Comparison of ENCODE assay signal across 10 cellular contexts in the genomic region with DNA sequence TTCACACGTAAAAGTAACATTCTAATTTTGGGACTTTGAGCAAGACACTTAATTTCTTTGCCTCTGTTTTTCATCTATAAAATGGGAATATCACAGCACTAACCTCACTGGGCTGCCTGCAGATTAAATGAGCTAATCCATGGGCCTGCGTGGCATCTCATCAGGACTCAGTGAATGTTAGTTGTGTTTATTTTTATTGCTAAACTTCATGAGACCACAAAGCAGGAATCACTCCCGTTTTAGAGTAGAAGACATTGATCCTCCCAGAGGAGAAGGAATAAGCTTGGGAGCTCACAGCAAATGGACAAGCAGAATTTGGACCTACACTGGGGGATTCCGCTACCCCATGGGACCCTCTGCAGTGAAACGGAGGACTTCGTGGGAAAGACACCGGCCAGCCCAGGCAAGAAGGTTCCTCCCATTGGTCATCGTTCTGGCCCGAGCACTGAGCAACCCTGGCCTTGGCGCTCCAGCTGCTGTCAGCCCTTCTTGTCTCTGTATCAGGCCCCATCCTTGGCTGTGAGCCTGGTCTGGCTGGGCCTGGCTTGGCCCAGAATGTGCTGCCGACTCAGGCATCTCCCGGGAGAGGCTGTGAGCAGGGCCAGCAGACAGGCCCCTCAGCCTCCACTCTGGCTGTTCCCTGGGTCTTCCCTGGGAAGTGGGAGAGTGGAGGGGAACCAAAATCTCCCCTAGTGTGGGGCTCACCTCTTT.
DNase-seq lines count a peak whose midpoint lies in the region; ATAC-seq and TF ChIP-seq lines count a peak whose summit lies in the region.
"Had no signal": no experiment of that assay in that cellular context is flagged by ENCODE, and none has a peak within 500 bp of the region (broad histone marks: within the 10 kb centered on the region; RNA-seq: fewer than 3 reads in every experiment).

No MANE protein-coding gene starts in this region.

- no peak for TF ChIP-seq POLR2A in uterus (IDR thresholded peaks at IDR 0.05)

- DNase-seq in activated CD8-positive, alpha-beta T cell treated with anti-CD3 and anti-CD28 coated beads, Interleukin-2, amount 10 ng/mL, durations not matched to agents 7 days and 5 days = no peak
- DNase-seq in activated CD8-positive, alpha-beta T cell treated with anti-CD3 and anti-CD28 coated beads for 36 hours = no peak
- DNase-seq in fibroblast of gingiva (ENCODE audit: low read depth) = peak; percentile 74
- DNase-seq in uterus = peak; percentile 73 to 82
- DNase-seq in COR-L47 (lab: John Stamatoyannopoulos, UW) = no peak
- no peak for DNase-seq in H7
- no peak for DNase-seq in T-cell
- DNase-seq: SHP77 treated with DMSO at 0.1 percent for 48 hours had no signal

- POLR2A ChIA-PET in activated CD8-positive, alpha-beta T cell treated with anti-CD3 and anti-CD28 coated beads, Interleukin-2, amount 10 ng/mL, durations not matched to agents 7 days and 5 days (lab: Charles Lee) = interaction anchor here (0.7 to 0.9 kb wide), 2 partner anchors 58 to 131 kb away, joined by 3 read pairs; no protein-coding TSS in a partner anchor
- POLR2A ChIA-PET in activated CD8-positive, alpha-beta T cell treated with anti-CD3 and anti-CD28 coated beads for 36 hours (lab: Charles Lee) = interaction anchor here (0.7 to 1.1 kb wide), 3 partner anchors 44 to 138 kb away, joined by 3 read pairs; no protein-coding TSS in a partner anchor
- POLR2A ChIA-PET in T-cell (lab: Charles Lee) = interaction anchor here in 1 of 2 donors (0.5 to 0.6 kb wide), 3 partner anchors 75 to 130 kb away, joined by 3 to 12 read pairs (median 3); no protein-coding TSS in a partner anchor

- no peaks in the 10 kb centered on the region for H3K27me3 Mint-ChIP-seq in activated CD8-positive, alpha-beta T cell treated with anti-CD3 and anti-CD28 coated beads, Interleukin-2, amount 10 ng/mL, durations not matched to agents 7 days and 5 days (ENCODE audit: low read depth)
- no peaks in the 10 kb centered on the region for H3K27me3 Mint-ChIP-seq in activated CD8-positive, alpha-beta T cell treated with anti-CD3 and anti-CD28 coated beads for 36 hours
- H3K27me3 Mint-ChIP-seq in T-cell = no peaks in the 10 kb centered on the region

- H3K9me3 ChIP-seq in muscle layer of colon (ENCODE audit: low read length) (no peaks in the 10 kb centered on the region), uterus (no peaks in the 10 kb centered on the region)
- H3K9me3 ChIP-seq: thoracic aorta had no signal

- peak overlapping the region; percentile 3 for H3K9ac ChIP-seq in muscle layer of colon (ENCODE audit: low read length)

- H3K27ac Mint-ChIP-seq in activated CD8-positive, alpha-beta T cell treated with anti-CD3 and anti-CD28 coated beads, Interleukin-2, amount 10 ng/mL, durations not matched to agents 7 days and 5 days = peak overlapping the region; percentile 55
- no peak overlapping the region for H3K27ac Mint-ChIP-seq in activated CD8-positive, alpha-beta T cell treated with anti-CD3 and anti-CD28 coated beads for 36 hours
- H3K27ac Mint-ChIP-seq in T-cell = no peak overlapping the region

- H3K27ac ChIP-seq in muscle layer of colon (ENCODE audit: low read depth, low read length) (peak overlapping the region; percentile 54), uterus (peak overlapping the region in 1 of 2 donors; percentile 48)
- H3K27ac ChIP-seq: thoracic aorta had no signal

- H3K4me1 Mint-ChIP-seq in activated CD8-positive, alpha-beta T cell treated with anti-CD3 and anti-CD28 coated beads, Interleukin-2, amount 10 ng/mL, durations not matched to agents 7 days and 5 days (ENCODE audit: low read depth) = peaks cover 20% of the 10 kb centered on the region
- H3K4me1 Mint-ChIP-seq in activated CD8-positive, alpha-beta T cell treated with anti-CD3 and anti-CD28 coated beads for 36 hours (ENCODE audit: low read depth) = peaks cover 21% of the 10 kb centered on the region
- H3K4me1 Mint-ChIP-seq in T-cell = peaks cover 4 to 38% (median 11%) of the 10 kb centered on the region in 3 donors

- TF ChIP-seq CTCF in activated CD8-positive, alpha-beta T cell treated with anti-CD3 and anti-CD28 coated beads for 36 hours (IDR thresholded peaks at IDR 0.05) = no peak
- TF ChIP-seq CTCF in uterus (IDR thresholded peaks at IDR 0.05) = no peak

- intact Hi-C loops in activated CD8-positive, alpha-beta T cell treated with anti-CD3 and anti-CD28 coated beads for 36 hours (cut with micrococcal nuclease) = no loop called here
- intact Hi-C loops in uterus (cut with DNase I; ENCODE audit: low total_unique reads) = no loop called here

- H3K36me3 Mint-ChIP-seq in activated CD8-positive, alpha-beta T cell treated with anti-CD3 and anti-CD28 coated beads, Interleukin-2, amount 10 ng/mL, durations not matched to agents 7 days and 5 days (ENCODE audit: low read depth) = peaks cover 68% of the 10 kb centered on the region
- H3K36me3 Mint-ChIP-seq in activated CD8-positive, alpha-beta T cell treated with anti-CD3 and anti-CD28 coated beads for 36 hours (ENCODE audit: low read depth) = peaks cover 60% of the 10 kb centered on the region
- peaks cover 42% of the 10 kb centered on the region for H3K36me3 Mint-ChIP-seq in T-cell

- H3K4me3 Mint-ChIP-seq in activated CD8-positive, alpha-beta T cell treated with anti-CD3 and anti-CD28 coated beads, Interleukin-2, amount 10 ng/mL, durations not matched to agents 7 days and 5 days = no peak overlapping the region
- no peak overlapping the region for H3K4me3 Mint-ChIP-seq in activated CD8-positive, alpha-beta T cell treated with anti-CD3 and anti-CD28 coated beads for 36 hours
- H3K4me3 Mint-ChIP-seq in T-cell = no peak overlapping the region

- H3K4me1 ChIP-seq in muscle layer of colon (ENCODE audit: insufficient read depth, low read length) (peaks cover 18% of the 10 kb centered on the region), uterus (no peaks in the 10 kb centered on the region)

- no peaks in the 10 kb centered on the region for H3K9me3 Mint-ChIP-seq in activated CD8-positive, alpha-beta T cell treated with anti-CD3 and anti-CD28 coated beads, Interleukin-2, amount 10 ng/mL, durations not matched to agents 7 days and 5 days (ENCODE audit: insufficient read depth)
- H3K9me3 Mint-ChIP-seq in activated CD8-positive, alpha-beta T cell treated with anti-CD3 and anti-CD28 coated beads for 36 hours = no peaks in the 10 kb centered on the region
- H3K9me3 Mint-ChIP-seq in T-cell = no peaks in the 10 kb centered on the region

- no peaks in the 10 kb centered on the region for H3K27me3 ChIP-seq in muscle layer of colon (ENCODE audit: control insufficient read depth in 1 of 2, insufficient read depth in 2 of 2, low read length in 2 of 2)
- H3K27me3 ChIP-seq in uterus = no peaks in the 10 kb centered on the region
- H3K27me3 ChIP-seq in H7 (ENCODE audit: control insufficient read depth, insufficient read depth, low read length) = no peaks in the 10 kb centered on the region

- H3K4me3 ChIP-seq in muscle layer of colon (ENCODE audit: low read depth in 1 of 2, low read length in 2 of 2) (no peak overlapping the region), uterus (no peak overlapping the region), H7 (ENCODE audit: insufficient read depth, low read depth, low read length) (no peak overlapping the region)
- H3K4me3 ChIP-seq: thoracic aorta had no signal

- no peaks in the 10 kb centered on the region for H3K36me3 ChIP-seq in muscle layer of colon (ENCODE audit: insufficient read depth, low read length)
- H3K36me3 ChIP-seq in uterus = no peaks in the 10 kb centered on the region
- H3K36me3 ChIP-seq in H7 (replicated peaks; ENCODE audit: control insufficient read depth, insufficient read depth, low read length) = no peaks in the 10 kb centered on the region
- H3K36me3 ChIP-seq: thoracic aorta had no signal

- CTCF ChIA-PET in activated CD8-positive, alpha-beta T cell treated with anti-CD3 and anti-CD28 coated beads, Interleukin-2, amount 10 ng/mL, durations not matched to agents 7 days and 5 days (lab: Charles Lee) = interaction anchor here (1.6 kb wide), 1 partner anchor 77 kb away, joined by 6 read pairs; no protein-coding TSS in a partner anchor
- CTCF ChIA-PET in activated CD8-positive, alpha-beta T cell treated with anti-CD3 and anti-CD28 coated beads for 36 hours (lab: Charles Lee) = interaction anchor here (1.2 kb wide), 1 partner anchor 132 kb away, joined by 3 read pairs; no protein-coding TSS in a partner anchor
- CTCF ChIA-PET in T-cell (lab: Charles Lee) = no interaction called here

- no peak for ATAC-seq in activated CD8-positive, alpha-beta T cell treated with anti-CD3 and anti-CD28 coated beads, Interleukin-2, amount 10 ng/mL, durations not matched to agents 7 days and 5 days
- no peak for ATAC-seq in activated CD8-positive, alpha-beta T cell treated with anti-CD3 and anti-CD28 coated beads for 36 hours
- ATAC-seq in T-cell (replicated peaks in 1 of 4) = no peak

Comparison
In these comparisons a context has a peak if more than half of its experiments do, and no peak if none do; other contexts are left out.
1. DNase-seq: peak in fibroblast of gingiva (single experiment) and uterus (2 of 2); none in activated CD8-positive, alpha-beta T cell treated with anti-CD3 and anti-CD28 coated beads, Interleukin-2, amount 10 ng/mL, durations not matched to agents 7 days and 5 days (single experiment), activated CD8-positive, alpha-beta T cell treated with anti-CD3 and anti-CD28 coated beads for 36 hours (single experiment), COR-L47 (single experiment), H7 (single experiment) and T-cell (0 of 34).
2. CTCF ChIA-PET loops: an anchor here in activated CD8-positive, alpha-beta T cell treated with anti-CD3 and anti-CD28 coated beads, Interleukin-2, amount 10 ng/mL, durations not matched to agents 7 days and 5 days (1.6 kb wide) and activated CD8-positive, alpha-beta T cell treated with anti-CD3 and anti-CD28 coated beads for 36 hours (1.2 kb wide); none called in T-cell.